In the genomic region with DNA sequence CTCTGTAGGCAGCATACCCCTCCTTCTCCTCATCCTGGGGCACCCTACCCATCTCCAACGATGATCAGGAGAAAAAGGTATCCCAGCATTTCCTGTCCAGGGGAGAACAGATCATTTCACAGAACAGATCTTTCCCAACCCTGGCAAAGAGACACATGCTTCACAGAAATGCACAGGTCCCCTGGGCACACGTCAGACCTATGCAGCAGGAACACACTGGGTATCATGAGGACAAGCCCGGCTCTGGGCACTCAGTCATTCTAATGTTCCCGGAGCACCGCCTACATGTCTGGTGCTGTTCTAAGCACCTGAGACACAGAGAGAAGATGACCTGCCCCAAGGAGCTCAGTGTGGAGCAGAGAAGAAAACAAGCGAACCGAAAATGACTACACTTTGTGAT, we compare ENCODE assay signal across 10 cellular contexts. TPM values are rescaled to one million over a fixed set of nuclear protein-coding genes. Genes with fewer than 3 reads are reported as not detected.
DNase-seq lines count a peak whose midpoint lies in the region; ATAC-seq and TF ChIP-seq lines count a peak whose summit lies in the region.
"Had no signal": no experiment of that assay in that cellular context is flagged by ENCODE, and none has a peak within 500 bp of the region (broad histone marks: within the 10 kb centered on the region; RNA-seq: fewer than 3 reads in every experiment).

No MANE protein-coding gene starts in this region.

- no peak overlapping the region for H3K4me2 ChIP-seq in mesendoderm (ENCODE audit: low read length)

- peaks cover 49% of the 10 kb centered on the region for H3K79me2 ChIP-seq in mesendoderm (ENCODE audit: control insufficient read depth, insufficient read depth, low read length)

- H3K36me3 ChIP-seq in mesendoderm (ENCODE audit: control insufficient read depth, insufficient read depth, low read length): peaks cover 14% of the 10 kb centered on the region
- peaks cover 19% of the 10 kb centered on the region for H3K36me3 ChIP-seq in thoracic aorta

- H3K4ac ChIP-seq in mesendoderm (ENCODE audit: low read depth, low read length): no peak overlapping the region

- H3K9me3 Mint-ChIP-seq in T-helper 2 cell treated with Interferon-gamma antibody and Interleukin-4, amounts not matched to agents 5 μg/mL and 100 μg/mL, for 36 hours: peaks cover 15% of the 10 kb centered on the region
- H3K9me3 Mint-ChIP-seq in brain: peaks cover 0 to 12% (median 7%) of the 10 kb centered on the region in 5 experiments

- peaks cover 20% of the 10 kb centered on the region for H3K4me1 Mint-ChIP-seq in T-helper 2 cell treated with Interferon-gamma antibody and Interleukin-4, amounts not matched to agents 5 μg/mL and 100 μg/mL, for 36 hours (ENCODE audit: low read depth)
- H3K4me1 Mint-ChIP-seq in brain: peaks cover 25% of the 10 kb centered on the region

- TF ChIP-seq CTCF in brain (conservative IDR thresholded peaks at IDR 0.05) (no peak), thoracic aorta (IDR thresholded peaks at IDR 0.05) (no peak)

- H3K18ac ChIP-seq in mesendoderm (ENCODE audit: low read length): no peak overlapping the region

- H3K56ac ChIP-seq in mesendoderm (ENCODE audit: low read length): no peak overlapping the region

- H3K9me3 ChIP-seq in thoracic aorta: no peaks in the 10 kb centered on the region

- H3K27ac ChIP-seq in mesendoderm (ENCODE audit: low read depth, low read length) (no peak overlapping the region), thoracic aorta (peak overlapping the region; percentile 92 to 97)

- WGBS in mesendoderm (ENCODE audit: extremely low coverage, insufficient coverage, low lambda C conversion rate): no CpG with 5 or more reads among the region's 7 CpGs

- no peak overlapping the region for H3K23ac ChIP-seq in mesendoderm (ENCODE audit: low read length)

- no peak overlapping the region for H2BK5ac ChIP-seq in mesendoderm (ENCODE audit: low read length)

- H3K9ac ChIP-seq in mesendoderm (ENCODE audit: low read length): peak overlapping the region; percentile 35

- no peaks in the 10 kb centered on the region for H3K27me3 Mint-ChIP-seq in T-helper 2 cell treated with Interferon-gamma antibody and Interleukin-4, amounts not matched to agents 5 μg/mL and 100 μg/mL, for 36 hours (ENCODE audit: low read depth)
- H3K27me3 Mint-ChIP-seq in brain: no peaks in the 10 kb centered on the region
- H3K27me3 Mint-ChIP-seq: activated CD4-positive, alpha-beta T cell treated with anti-CD3 and anti-CD28 coated beads, Interleukin-2, amount 10 ng/mL, durations not matched to agents 24 days and 14 days had no signal

- H3K36me3 Mint-ChIP-seq in T-helper 2 cell treated with Interferon-gamma antibody and Interleukin-4, amounts not matched to agents 5 μg/mL and 100 μg/mL, for 36 hours (ENCODE audit: low read depth): peaks cover 35% of the 10 kb centered on the region
- H3K36me3 Mint-ChIP-seq in brain: peaks cover 58% of the 10 kb centered on the region

- H4K5ac ChIP-seq in mesendoderm (ENCODE audit: low read length): no peak overlapping the region

- H4K8ac ChIP-seq in mesendoderm (ENCODE audit: low read depth, low read length): no peak overlapping the region

- peak overlapping the region; percentile 6 for H3K27ac Mint-ChIP-seq in T-helper 2 cell treated with Interferon-gamma antibody and Interleukin-4, amounts not matched to agents 5 μg/mL and 100 μg/mL, for 36 hours
- H3K27ac Mint-ChIP-seq in brain: peak overlapping the region in 3 of 5 experiments; percentile 0 to 60 (median 12)
- H3K27ac Mint-ChIP-seq: activated CD4-positive, alpha-beta T cell treated with anti-CD3 and anti-CD28 coated beads, Interleukin-2, amount 10 ng/mL, durations not matched to agents 24 days and 14 days had no signal

- no peak overlapping the region for H2BK120ac ChIP-seq in mesendoderm (ENCODE audit: low read depth, low read length)

- no peak overlapping the region for H2BK15ac ChIP-seq in mesendoderm (replicated peaks; ENCODE audit: low read depth)

- H3K4me3 ChIP-seq in mesendoderm (ENCODE audit: low read length) (no peak overlapping the region), thoracic aorta (peak overlapping the region; percentile 6)

- H3K79me1 ChIP-seq in mesendoderm (ENCODE audit: low read length): peaks cover 40% of the 10 kb centered on the region

- ATAC-seq in thoracic aorta (ENCODE audit: insufficient number of reproducible peaks, low FRiP score, low read depth) (peak; percentile 13), HG03442 (IDR thresholded peaks at IDR 0.05; ENCODE audit: unreplicated experiment) (no peak)

- H3K27me3 ChIP-seq in mesendoderm (ENCODE audit: insufficient read depth, low read length, poor library complexity) (no peaks in the 10 kb centered on the region), thoracic aorta (replicated peaks; ENCODE audit: insufficient read depth) (no peaks in the 10 kb centered on the region)

- no peak overlapping the region for H2AK5ac ChIP-seq in mesendoderm (ENCODE audit: low read length)

- H3K4me1 ChIP-seq in mesendoderm (ENCODE audit: control insufficient read depth, low read depth, low read length) (peaks cover 10% of the 10 kb centered on the region), thoracic aorta (ENCODE audit: control insufficient read depth in 1 of 2, low read depth in 2 of 2) (peaks cover 26 to 96% of the 10 kb centered on the region in 2 donors)

- no peak for DNase-seq in T-helper 2 cell treated with Interferon-gamma antibody and Interleukin-4, amounts not matched to agents 5 μg/mL and 100 μg/mL, for 36 hours (ENCODE audit: low spot score)
- no peak for DNase-seq in T-helper 2 cell
- no peak for DNase-seq in mesendoderm
- peak; percentile 34 for DNase-seq in thoracic aorta (ENCODE audit: low spot score)
- DNase-seq in anterior cingulate cortex (lab: John Stamatoyannopoulos, UW): no peak
- DNase-seq in activated effector memory CD4-positive, alpha-beta T cell treated with anti-CD3 and anti-CD28 coated beads, Interleukin-2, amount 50 U/mL, for 16 hours: no peak
- DNase-seq: activated CD4-positive, alpha-beta T cell treated with anti-CD3 and anti-CD28 coated beads, Interleukin-2, amount 10 ng/mL, durations not matched to agents 24 days and 14 days; NCI-H2107 had no signal

- no peak overlapping the region for H3K4me3 Mint-ChIP-seq in T-helper 2 cell treated with Interferon-gamma antibody and Interleukin-4, amounts not matched to agents 5 μg/mL and 100 μg/mL, for 36 hours
- no peak overlapping the region for H3K4me3 Mint-ChIP-seq in brain
- H3K4me3 Mint-ChIP-seq: activated CD4-positive, alpha-beta T cell treated with anti-CD3 and anti-CD28 coated beads, Interleukin-2, amount 10 ng/mL, durations not matched to agents 24 days and 14 days had no signal

RNA-seq across cellular contexts. Expression of gene ACTN1, which starts 56.2 kb away (rescaled TPM):
- polyA plus RNA-seq in brain (ENCODE audit: insufficient read depth, low read depth, low replicate concordance): 84.2 TPM
- polyA plus RNA-seq in mesendoderm (2013, experiment 1 of 2): 242 TPM
- polyA plus RNA-seq in mesendoderm (2013, experiment 2 of 2): 251 TPM
- total RNA-seq in thoracic aorta: 1,000 to 10,000 TPM; 1,201 to 1,291 TPM
